ENCODE assay signal across 1 cellular context in genomic region chr20:54068966-54069365, GRCh38.
TF ChIP-seq lines count a peak whose summit lies in the region.

No MANE protein-coding gene starts in this region.

TF ChIP-seq in HepG2, 621 proteins besides CTCF, POLR2A, EP300 and RAD21 (continued from another document):
- no peak for TF ChIP-seq REST (IDR thresholded peaks at IDR 0.05; ENCODE audit: borderline replicate concordance in 1 of 2, low read depth in 1 of 2, low read length in 2 of 2)
